Comparison of ENCODE assay signal across 9 cellular contexts in the genomic region with DNA sequence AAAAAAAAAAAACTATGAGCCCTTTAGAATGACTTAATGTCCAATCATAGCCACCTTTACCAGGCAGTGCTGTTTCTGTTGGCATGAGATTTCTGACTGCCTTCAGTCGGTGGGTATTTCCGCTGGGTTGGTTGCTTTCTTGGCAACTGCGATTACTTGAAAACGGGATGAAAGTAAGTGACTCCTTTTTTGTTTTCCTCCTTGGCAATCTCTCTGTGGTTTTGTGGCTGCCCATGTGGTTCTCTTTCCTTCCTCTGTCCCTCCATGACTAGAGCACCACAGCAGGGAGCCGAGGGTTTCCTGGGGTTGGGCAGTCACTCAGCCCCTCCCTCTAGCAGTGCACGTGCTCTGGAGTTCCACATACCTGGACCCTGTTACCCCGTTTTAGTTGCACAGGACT.
DNase-seq lines count a peak whose midpoint lies in the region; ATAC-seq and TF ChIP-seq lines count a peak whose summit lies in the region.
"Had no signal": no experiment of that assay in that cellular context is flagged by ENCODE, and none has a peak within 500 bp of the region (broad histone marks: within the 10 kb centered on the region; RNA-seq: fewer than 3 reads in every experiment).

No MANE protein-coding gene starts in this region.

- no peak overlapping the region for H3K9ac ChIP-seq in mesendoderm (ENCODE audit: low read length)

- H3K18ac ChIP-seq in mesendoderm (ENCODE audit: low read length) = peak overlapping the region; percentile 25

- no peaks in the 10 kb centered on the region for H3K36me3 Mint-ChIP-seq in activated T-helper 17 cell treated with anti-CD3 and anti-CD28 coated beads, Interleukin-2, amount 50 U/mL, for 72 hours (ENCODE audit: low read depth)

- H3K4me1 ChIP-seq in mesendoderm (ENCODE audit: control insufficient read depth, low read depth, low read length) (peaks cover 3% of the 10 kb centered on the region), stomach (peaks cover 0 to 46% (median 21%) of the 10 kb centered on the region in 4 donors), mucosa of descending colon (ENCODE audit: low read depth) (no peaks in the 10 kb centered on the region)

- H3K4me1 Mint-ChIP-seq in activated T-helper 17 cell treated with anti-CD3 and anti-CD28 coated beads, Interleukin-2, amount 50 U/mL, for 72 hours = peaks cover 7% of the 10 kb centered on the region

- WGBS in mesendoderm (ENCODE audit: extremely low coverage, insufficient coverage, low lambda C conversion rate) = no CpG with 5 or more reads among the region's 7 CpGs
- 36 to 58% (median 51%) methylated on average over 7 of the region's 7 CpGs for WGBS in stomach, 5 donors

- H3K4me3 ChIP-seq in MG63 = no peak overlapping the region
- no peak overlapping the region for H3K4me3 ChIP-seq in mesendoderm (ENCODE audit: low read length)
- H3K4me3 ChIP-seq in stomach = no peak overlapping the region
- H3K4me3 ChIP-seq in mucosa of descending colon = no peak overlapping the region

- ATAC-seq in activated T-helper 17 cell treated with anti-CD3 and anti-CD28 coated beads, Interleukin-2, amount 50 U/mL, for 72 hours (replicated peaks) = peak; percentile 90
- no peak for ATAC-seq in mucosa of descending colon

- TF ChIP-seq EP300 in stomach (IDR thresholded peaks at IDR 0.05) = no peak

- H3K27ac Mint-ChIP-seq in activated T-helper 17 cell treated with anti-CD3 and anti-CD28 coated beads, Interleukin-2, amount 50 U/mL, for 72 hours = peak overlapping the region; percentile 1

- H2BK5ac ChIP-seq in mesendoderm (ENCODE audit: low read length) = no peak overlapping the region

- H2BK15ac ChIP-seq in mesendoderm (replicated peaks; ENCODE audit: low read depth) = no peak overlapping the region

- in situ Hi-C loops in GM13976 (cut with MboI; ENCODE audit: low sequenced_read_pairs, unreplicated experiment) = no loop called here

- no peaks in the 10 kb centered on the region for H3K79me2 ChIP-seq in mesendoderm (ENCODE audit: control insufficient read depth, insufficient read depth, low read length)

- no peak overlapping the region for H3K27ac ChIP-seq in mesendoderm (ENCODE audit: low read depth, low read length)
- no peak overlapping the region for H3K27ac ChIP-seq in stomach

- H3K56ac ChIP-seq in mesendoderm (ENCODE audit: low read length) = no peak overlapping the region

- H3K27me3 ChIP-seq in MG63 (no peaks in the 10 kb centered on the region), mesendoderm (ENCODE audit: insufficient read depth, low read length, poor library complexity) (no peaks in the 10 kb centered on the region), stomach (peaks cover 0 to 6% (median 0%) of the 10 kb centered on the region in 3 donors)

- no peak for TF ChIP-seq CTCF in GM13976 (IDR thresholded peaks at IDR 0.05; ENCODE audit: borderline replicate concordance, control extremely low read depth, extremely low read depth, insufficient read depth, missing control alignments)
- TF ChIP-seq CTCF in stomach (IDR thresholded peaks at IDR 0.05) = no peak
- TF ChIP-seq CTCF in mucosa of descending colon (IDR thresholded peaks at IDR 0.05) = no peak

- H3K4me2 ChIP-seq in mesendoderm (ENCODE audit: low read length) = no peak overlapping the region

- H3K27me3 Mint-ChIP-seq in activated T-helper 17 cell treated with anti-CD3 and anti-CD28 coated beads, Interleukin-2, amount 50 U/mL, for 72 hours = peaks cover 5% of the 10 kb centered on the region

- H3K9me3 ChIP-seq in MG63 = no peaks in the 10 kb centered on the region
- H3K9me3 ChIP-seq in stomach = no peaks in the 10 kb centered on the region
- no peaks in the 10 kb centered on the region for H3K9me3 ChIP-seq in mucosa of descending colon

- H4K5ac ChIP-seq in mesendoderm (ENCODE audit: low read length) = no peak overlapping the region

- H4K8ac ChIP-seq in mesendoderm (ENCODE audit: low read depth, low read length) = no peak overlapping the region

- intact Hi-C loops in stomach (cut with DNase I; ENCODE audit: low total_unique reads) (no loop called here), mucosa of descending colon (cut with DNase I, micrococcal nuclease) (no loop called here)

- H3K4ac ChIP-seq in mesendoderm (ENCODE audit: low read depth, low read length) = no peak overlapping the region

- TF ChIP-seq POLR2A in stomach (IDR thresholded peaks at IDR 0.05) = no peak

- H2BK120ac ChIP-seq in mesendoderm (ENCODE audit: low read depth, low read length) = no peak overlapping the region

- no peak overlapping the region for H3K23ac ChIP-seq in mesendoderm (ENCODE audit: low read length)

- H3K79me1 ChIP-seq in mesendoderm (ENCODE audit: low read length) = no peaks in the 10 kb centered on the region

- H3K4me3 Mint-ChIP-seq in activated T-helper 17 cell treated with anti-CD3 and anti-CD28 coated beads, Interleukin-2, amount 50 U/mL, for 72 hours = peak overlapping the region; percentile 17

- H2AK5ac ChIP-seq in mesendoderm (ENCODE audit: low read length) = no peak overlapping the region

- H3K36me3 ChIP-seq in MG63 (no peaks in the 10 kb centered on the region), mesendoderm (ENCODE audit: control insufficient read depth, insufficient read depth, low read length) (no peaks in the 10 kb centered on the region), stomach (no peaks in the 10 kb centered on the region), mucosa of descending colon (ENCODE audit: low read depth) (no peaks in the 10 kb centered on the region)

- peak; percentile 21 for DNase-seq in COLO829 (ENCODE audit: low spot score)
- DNase-seq in MG63 = peak; percentile 93
- DNase-seq in mesendoderm = no peak
- DNase-seq in GM13976 (ENCODE audit: low spot score) = no peak
- DNase-seq in stomach = no peak
- no peak for DNase-seq in inferior parietal cortex (ENCODE audit: extremely low spot score)
- no peak for DNase-seq in mucosa of descending colon
- DNase-seq: SHP77 treated with DMSO at 0.1 percent for 48 hours had no signal

- H3K9me3 Mint-ChIP-seq in activated T-helper 17 cell treated with anti-CD3 and anti-CD28 coated beads, Interleukin-2, amount 50 U/mL, for 72 hours = no peaks in the 10 kb centered on the region

Comparison
In these comparisons a context has a peak if more than half of its experiments do, and no peak if none do; other contexts are left out.
1. DNase-seq: peak in COLO829 (single experiment) and MG63 (single experiment); none in mesendoderm (single experiment), GM13976 (single experiment), stomach (single experiment), inferior parietal cortex (single experiment) and mucosa of descending colon (0 of 3).